ENCODE assay signal across 30 cellular contexts in the genomic region with DNA sequence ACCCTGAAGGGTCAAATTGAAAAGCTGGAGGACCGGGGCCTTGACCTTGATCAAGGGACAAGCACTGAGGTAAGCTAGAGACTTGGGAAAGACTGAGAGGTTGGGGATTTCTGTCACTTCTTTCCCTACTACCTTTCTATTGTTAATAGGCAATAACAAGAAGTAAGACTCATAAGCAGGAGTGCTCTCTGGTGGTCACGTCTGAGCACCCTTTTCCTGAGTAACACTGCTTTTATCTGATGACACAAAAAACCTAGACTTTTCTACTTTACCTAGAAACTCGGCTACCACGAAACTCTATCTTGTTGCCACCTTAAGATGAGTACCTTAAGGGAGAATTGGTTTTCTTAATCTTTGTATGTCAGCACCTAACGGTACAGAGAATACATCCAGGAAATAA. TPM values are rescaled to one million over a fixed set of nuclear protein-coding genes. Genes with fewer than 3 reads are reported as not detected.
DNase-seq lines count a peak whose midpoint lies in the region; ATAC-seq and TF ChIP-seq lines count a peak whose summit lies in the region.
"Had no signal": no experiment of that assay in that cellular context is flagged by ENCODE, and none has a peak within 500 bp of the region (broad histone marks: within the 10 kb centered on the region; RNA-seq: fewer than 3 reads in every experiment).

No MANE protein-coding gene starts in this region.

- no peak overlapping the region for H3K27ac Mint-ChIP-seq in glutamatergic neuron (ENCODE audit: unreplicated experiment)
- H3K27ac Mint-ChIP-seq: CD4-positive, alpha-beta memory T cell; HFFc6; mesothelial cell of epicardium; nephron had no signal

- DNase-seq in DMS53 (lab: John Stamatoyannopoulos, UW) (peak; percentile 42), DMS53 treated with DMSO at 0.1 percent for 48 hours (lab: John Stamatoyannopoulos, UW; ENCODE audit: unreplicated experiment) (no peak), brain microvascular endothelial cell (no peak), kidney glomerular epithelial cell (lab: John Stamatoyannopoulos, UW) (peak; percentile 11), hypothalamus (lab: John Stamatoyannopoulos, UW) (no peak), glutamatergic neuron (no peak)
- DNase-seq: activated naive CD4-positive, alpha-beta T cell treated with anti-CD3 and anti-CD28 coated beads, Interleukin-2, amount 50 U/mL, for 16 hours; aorta; CD4-positive, alpha-beta memory T cell; DMS153; effector memory CD4-positive, alpha-beta T cell; esophagus squamous epithelium; GF-D8; HFFc6; Karpas-422; NCI-H2107; posterior cingulate gyrus; T-helper 9 cell; trophoblast cell had no signal

- no peak overlapping the region for H3K4me3 ChIP-seq in brain microvascular endothelial cell (ENCODE audit: low read depth, low read length)
- H3K4me3 ChIP-seq: esophagus squamous epithelium, SK-N-MC had no signal

- H3K27me3 Mint-ChIP-seq in glutamatergic neuron (ENCODE audit: unreplicated experiment), result no peaks in the 10 kb centered on the region

- ATAC-seq in HG03108 (IDR thresholded peaks at IDR 0.05; ENCODE audit: unreplicated experiment), result no peak
- ATAC-seq: left lobe of liver, sciatic nerve had no signal

- no peaks in the 10 kb centered on the region for H3K9me3 Mint-ChIP-seq in glutamatergic neuron (ENCODE audit: unreplicated experiment)
- H3K9me3 Mint-ChIP-seq: HFFc6 had no signal

- TF ChIP-seq RAD21 in Ishikawa (IDR thresholded peaks at IDR 0.05; ENCODE audit: low read depth), result peak; percentile 30; the same call in 1 of the 2 replicates

- no peak overlapping the region for H3K4me3 Mint-ChIP-seq in glutamatergic neuron (ENCODE audit: unreplicated experiment)
- H3K4me3 Mint-ChIP-seq: CD4-positive, alpha-beta memory T cell; HFFc6; mesothelial cell of epicardium; nephron had no signal

- no peak for TF ChIP-seq EP300 in Ishikawa (IDR thresholded peaks at IDR 0.05; ENCODE audit: borderline replicate concordance)

- no peaks in the 10 kb centered on the region for H3K27me3 ChIP-seq in brain microvascular endothelial cell (replicated peaks)
- H3K27me3 ChIP-seq: esophagus squamous epithelium had no signal

- in situ Hi-C loops in brain microvascular endothelial cell (cut with HindIII; ENCODE audit: low pct_ligation_motif_present, low sequenced_read_pairs), result no loop called here

- H3K36me3 Mint-ChIP-seq in glutamatergic neuron (ENCODE audit: unreplicated experiment), result no peaks in the 10 kb centered on the region
- H3K36me3 Mint-ChIP-seq: CD4-positive, alpha-beta memory T cell; mesothelial cell of epicardium had no signal

- no peaks in the 10 kb centered on the region for H3K36me3 ChIP-seq in brain microvascular endothelial cell (replicated peaks)
- H3K36me3 ChIP-seq: esophagus squamous epithelium had no signal

- peak; percentile 50 for TF ChIP-seq CTCF in brain microvascular endothelial cell (IDR thresholded peaks at IDR 0.05; ENCODE audit: low read depth, low read length, missing control alignments)
- no peak for TF ChIP-seq CTCF in glutamatergic neuron (IDR thresholded peaks at IDR 0.05; ENCODE audit: partially characterized antibody, unreplicated experiment)

- peaks cover under 1% of the 10 kb centered on the region for H3K4me1 Mint-ChIP-seq in glutamatergic neuron (ENCODE audit: low read depth, unreplicated experiment)
- H3K4me1 Mint-ChIP-seq: CD4-positive, alpha-beta memory T cell; nephron had no signal

- H3K27ac ChIP-seq in brain microvascular endothelial cell, result no peak overlapping the region
- H3K27ac ChIP-seq: 22Rv1, esophagus squamous epithelium, RWPE1, SK-N-MC had no signal

TF ChIP-seq in Ishikawa, 13 proteins besides CTCF, POLR2A, EP300 and RAD21:
- TF ChIP-seq TEAD4 (IDR thresholded peaks at IDR 0.05) (no peak), TAF1 (IDR thresholded peaks at IDR 0.05; ENCODE audit: low read depth) (no peak), EGR1 (IDR thresholded peaks at IDR 0.05) (no peak), CREB1 (IDR thresholded peaks at IDR 0.05; ENCODE audit: low read depth) (no peak), ZBTB7A (IDR thresholded peaks at IDR 0.05; ENCODE audit: low read depth) (no peak), NFIC (IDR thresholded peaks at IDR 0.05) (no peak), FOXM1 (IDR thresholded peaks at IDR 0.05; ENCODE audit: borderline replicate concordance, low read depth) (no peak), TCF12 (IDR thresholded peaks at IDR 0.05; ENCODE audit: low read depth) (no peak), YY1 (IDR thresholded peaks at IDR 0.05; ENCODE audit: low read depth) (no peak), CEBPB (IDR thresholded peaks at IDR 0.05) (no peak)
- TF ChIP-seq, protein P1, sequence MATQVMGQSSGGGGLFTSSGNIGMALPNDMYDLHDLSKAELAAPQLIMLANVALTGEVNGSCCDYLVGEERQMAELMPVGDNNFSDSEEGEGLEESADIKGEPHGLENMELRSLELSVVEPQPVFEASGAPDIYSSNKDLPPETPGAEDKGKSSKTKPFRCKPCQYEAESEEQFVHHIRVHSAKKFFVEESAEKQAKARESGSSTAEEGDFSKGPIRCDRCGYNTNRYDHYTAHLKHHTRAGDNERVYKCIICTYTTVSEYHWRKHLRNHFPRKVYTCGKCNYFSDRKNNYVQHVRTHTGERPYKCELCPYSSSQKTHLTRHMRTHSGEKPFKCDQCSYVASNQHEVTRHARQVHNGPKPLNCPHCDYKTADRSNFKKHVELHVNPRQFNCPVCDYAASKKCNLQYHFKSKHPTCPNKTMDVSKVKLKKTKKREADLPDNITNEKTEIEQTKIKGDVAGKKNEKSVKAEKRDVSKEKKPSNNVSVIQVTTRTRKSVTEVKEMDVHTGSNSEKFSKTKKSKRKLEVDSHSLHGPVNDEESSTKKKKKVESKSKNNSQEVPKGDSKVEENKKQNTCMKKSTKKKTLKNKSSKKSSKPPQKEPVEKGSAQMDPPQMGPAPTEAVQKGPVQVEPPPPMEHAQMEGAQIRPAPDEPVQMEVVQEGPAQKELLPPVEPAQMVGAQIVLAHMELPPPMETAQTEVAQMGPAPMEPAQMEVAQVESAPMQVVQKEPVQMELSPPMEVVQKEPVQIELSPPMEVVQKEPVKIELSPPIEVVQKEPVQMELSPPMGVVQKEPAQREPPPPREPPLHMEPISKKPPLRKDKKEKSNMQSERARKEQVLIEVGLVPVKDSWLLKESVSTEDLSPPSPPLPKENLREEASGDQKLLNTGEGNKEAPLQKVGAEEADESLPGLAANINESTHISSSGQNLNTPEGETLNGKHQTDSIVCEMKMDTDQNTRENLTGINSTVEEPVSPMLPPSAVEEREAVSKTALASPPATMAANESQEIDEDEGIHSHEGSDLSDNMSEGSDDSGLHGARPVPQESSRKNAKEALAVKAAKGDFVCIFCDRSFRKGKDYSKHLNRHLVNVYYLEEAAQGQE (IDR thresholded peaks at IDR 0.05; ENCODE audit: low read depth), result no peak
- TF ChIP-seq, protein P2, sequence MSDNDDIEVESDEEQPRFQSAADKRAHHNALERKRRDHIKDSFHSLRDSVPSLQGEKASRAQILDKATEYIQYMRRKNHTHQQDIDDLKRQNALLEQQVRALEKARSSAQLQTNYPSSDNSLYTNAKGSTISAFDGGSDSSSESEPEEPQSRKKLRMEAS (IDR thresholded peaks at IDR 0.05), result no peak
- TF ChIP-seq, protein P3, sequence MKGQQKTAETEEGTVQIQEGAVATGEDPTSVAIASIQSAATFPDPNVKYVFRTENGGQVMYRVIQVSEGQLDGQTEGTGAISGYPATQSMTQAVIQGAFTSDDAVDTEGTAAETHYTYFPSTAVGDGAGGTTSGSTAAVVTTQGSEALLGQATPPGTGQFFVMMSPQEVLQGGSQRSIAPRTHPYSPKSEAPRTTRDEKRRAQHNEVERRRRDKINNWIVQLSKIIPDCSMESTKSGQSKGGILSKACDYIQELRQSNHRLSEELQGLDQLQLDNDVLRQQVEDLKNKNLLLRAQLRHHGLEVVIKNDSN (IDR thresholded peaks at IDR 0.05), result no peak
TF ChIP-seq in Ishikawa: peak in this region for 0.

RNA-seq across cellular contexts. Expression of a gene that starts 35.5 kb away (rescaled TPM):
- 43.0 TPM for total RNA-seq in glutamatergic neuron (ENCODE audit: unreplicated experiment)

RNA-seq across cellular contexts. Expression of a gene that starts 41.9 kb away (rescaled TPM):
- not detected for total RNA-seq in glutamatergic neuron (ENCODE audit: unreplicated experiment)
- total RNA-seq: CD4-positive, alpha-beta memory T cell; chondrocyte; HFFc6; HT-29; left lobe of liver; mesothelial cell of epicardium had no signal

Comparison
In these comparisons a context has a peak if more than half of its experiments do, and no peak if none do; other contexts are left out.
1. DNase-seq: peak in DMS53 (single experiment) and kidney glomerular epithelial cell (single experiment); none in DMS53 treated with DMSO at 0.1 percent for 48 hours (single experiment), brain microvascular endothelial cell (single experiment), hypothalamus (0 of 51) and glutamatergic neuron (single experiment).